8 cellular contexts compared by ENCODE assay signal in the genomic region with DNA sequence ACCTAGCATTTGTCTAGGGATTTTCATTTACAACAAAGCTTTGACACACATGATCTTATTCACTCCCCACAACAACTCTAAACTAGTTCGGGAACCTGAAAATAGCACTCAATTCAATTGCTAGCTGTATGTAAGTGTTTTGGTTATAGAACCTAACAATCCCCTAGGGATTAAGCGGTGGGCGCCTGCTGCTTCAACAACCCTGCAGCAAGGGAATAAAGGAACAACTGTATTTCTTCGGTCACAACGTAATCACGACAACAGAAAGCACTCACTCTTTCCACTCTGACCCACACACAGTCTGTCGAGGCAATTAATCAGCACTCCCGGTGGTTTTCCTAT. TPM values are rescaled to one million over a fixed set of nuclear protein-coding genes. Genes with fewer than 3 reads are reported as not detected.
DNase-seq lines count a peak whose midpoint lies in the region; ATAC-seq and TF ChIP-seq lines count a peak whose summit lies in the region.

No MANE protein-coding gene starts in this region.

- peak overlapping the region; percentile 81 for H3K27ac ChIP-seq in skeletal muscle tissue (ENCODE audit: low read depth, low read length)

- ATAC-seq in activated naive CD4-positive, alpha-beta T cell treated with anti-CD3 and anti-CD28 coated beads, Interleukin-2, amount 50 U/mL, for 72 hours: no peak

- H3K9ac ChIP-seq in skeletal muscle tissue (ENCODE audit: low read depth in 1 of 3, low read length in 3 of 3): peak overlapping the region in 2 of 3 donors; percentile 73 to 85

- H3K27ac Mint-ChIP-seq in activated naive CD4-positive, alpha-beta T cell treated with anti-CD3 and anti-CD28 coated beads, Interleukin-2, amount 10 ng/mL, durations not matched to agents 7 days and 5 days: peak overlapping the region; percentile 95
- H3K27ac Mint-ChIP-seq in activated naive CD4-positive, alpha-beta T cell treated with anti-CD3 and anti-CD28 coated beads, Interleukin-2, amount 50 U/mL, for 72 hours: peak overlapping the region in 1 of 2 donors; percentile 99

- H3K4me3 ChIP-seq in epithelial cell of proximal tubule (ENCODE audit: low read depth, low read length) (peak overlapping the region; percentile 76), skeletal muscle tissue (ENCODE audit: low read length in 3 of 3) (peak overlapping the region; percentile 79 to 82 (median 82))

- TF ChIP-seq CTCF in epithelial cell of proximal tubule (conservative IDR thresholded peaks at IDR 0.05; ENCODE audit: low read depth, low read length): no peak

- DNase-seq in activated naive CD4-positive, alpha-beta T cell treated with anti-CD3 and anti-CD28 coated beads, Interleukin-2, amount 10 ng/mL, durations not matched to agents 7 days and 5 days: no peak
- no peak for DNase-seq in activated naive CD4-positive, alpha-beta T cell treated with anti-CD3 and anti-CD28 coated beads, Interleukin-2, amount 50 U/mL, for 72 hours (ENCODE audit: low spot score in 2 of 2)
- peak; percentile 8 for DNase-seq in NCI-H2107 (lab: John Stamatoyannopoulos, UW)
- DNase-seq in epithelial cell of proximal tubule (ENCODE audit: low read depth): no peak
- DNase-seq in NCI-H1417 treated with DMSO at 0.1 percent for 48 hours (lab: John Stamatoyannopoulos, UW): no peak
- no peak for DNase-seq in anterior cingulate cortex (lab: John Stamatoyannopoulos, UW)
- DNase-seq in COLO668 (lab: John Stamatoyannopoulos, UW; ENCODE audit: unreplicated experiment): no peak

- H3K9me3 Mint-ChIP-seq in activated naive CD4-positive, alpha-beta T cell treated with anti-CD3 and anti-CD28 coated beads, Interleukin-2, amount 10 ng/mL, durations not matched to agents 7 days and 5 days: no peaks in the 10 kb centered on the region
- H3K9me3 Mint-ChIP-seq in activated naive CD4-positive, alpha-beta T cell treated with anti-CD3 and anti-CD28 coated beads, Interleukin-2, amount 50 U/mL, for 72 hours: no peaks in the 10 kb centered on the region

- CTCF ChIA-PET in activated naive CD4-positive, alpha-beta T cell treated with anti-CD3 and anti-CD28 coated beads, Interleukin-2, amount 10 ng/mL, durations not matched to agents 7 days and 5 days (lab: Charles Lee): no interaction called here

- H3K27me3 ChIP-seq in skeletal muscle tissue (ENCODE audit: control insufficient read depth in 3 of 3, insufficient read depth in 3 of 3, low read length in 3 of 3): no peaks in the 10 kb centered on the region

- peaks cover 4% of the 10 kb centered on the region for H3K36me3 Mint-ChIP-seq in activated naive CD4-positive, alpha-beta T cell treated with anti-CD3 and anti-CD28 coated beads, Interleukin-2, amount 10 ng/mL, durations not matched to agents 7 days and 5 days
- H3K36me3 Mint-ChIP-seq in activated naive CD4-positive, alpha-beta T cell treated with anti-CD3 and anti-CD28 coated beads, Interleukin-2, amount 50 U/mL, for 72 hours: peaks cover 0 to 4% of the 10 kb centered on the region in 2 donors

- peaks cover 41% of the 10 kb centered on the region for H3K4me1 Mint-ChIP-seq in activated naive CD4-positive, alpha-beta T cell treated with anti-CD3 and anti-CD28 coated beads, Interleukin-2, amount 10 ng/mL, durations not matched to agents 7 days and 5 days

- no peaks in the 10 kb centered on the region for H3K9me3 ChIP-seq in skeletal muscle tissue (ENCODE audit: control insufficient read depth in 3 of 3, low read length in 3 of 3)

- no peaks in the 10 kb centered on the region for H3K27me3 Mint-ChIP-seq in activated naive CD4-positive, alpha-beta T cell treated with anti-CD3 and anti-CD28 coated beads, Interleukin-2, amount 10 ng/mL, durations not matched to agents 7 days and 5 days

- peaks cover 4 to 9% (median 7%) of the 10 kb centered on the region in 3 donors for H3K4me1 ChIP-seq in skeletal muscle tissue (ENCODE audit: control insufficient read depth in 3 of 3, insufficient read depth in 3 of 3, low read length in 3 of 3)

- no peaks in the 10 kb centered on the region for H3K36me3 ChIP-seq in skeletal muscle tissue (ENCODE audit: control insufficient read depth in 3 of 3, insufficient read depth in 3 of 3, low read length in 3 of 3)

- peak overlapping the region; percentile 93 for H3K4me3 Mint-ChIP-seq in activated naive CD4-positive, alpha-beta T cell treated with anti-CD3 and anti-CD28 coated beads, Interleukin-2, amount 10 ng/mL, durations not matched to agents 7 days and 5 days

RNA-seq across cellular contexts. Expression of a gene that starts 0.7 kb away (rescaled TPM):
- total RNA-seq in activated naive CD4-positive, alpha-beta T cell treated with anti-CD3 and anti-CD28 coated beads, Interleukin-2, amount 50 U/mL, for 72 hours: 1 to 10 TPM; 6.8 to 8.1 TPM
- total RNA-seq in epithelial cell of proximal tubule (5.9 and 15.1 TPM in 2 replicates), skeletal muscle tissue (12.0 TPM)
